Comparison of ENCODE assay signal across 8 cellular contexts in genomic region chr6:32952817-32953739, GRCh38. TPM values are rescaled to one million over a fixed set of nuclear protein-coding genes. Genes with fewer than 3 reads are reported as not detected.
DNase-seq lines count a peak whose midpoint lies in the region; ATAC-seq, FAIRE-seq and TF ChIP-seq lines count a peak whose summit lies in the region.

TSS of gene HLA-DMA (minus strand) at chr6:32953097. CDS start at chr6:32953036, 61 bp downstream.

- peak; percentile 84 for FAIRE-seq in endometrium (lab: Jason Lieb, UNC)

- peak within 1 kb of the TSS; percentile 93 to 96 for H3K4me3 Mint-ChIP-seq in CD14-positive monocyte

- H3K9me3 Mint-ChIP-seq in CD14-positive monocyte: no peaks in the 10 kb centered on the region

- ATAC-seq in HG03135 (IDR thresholded peaks at IDR 0.05; ENCODE audit: unreplicated experiment): peak; percentile 91
- peak; percentile 96 for ATAC-seq in stimulated activated naive CD8-positive, alpha-beta T cell treated with anti-CD3 and anti-CD28 coated beads, Interleukin-15, Interleukin-2, amounts not matched to agents 100 U/mL and 50 U/mL, for 24 hours

- peaks cover 33 to 34% of the 10 kb centered on the region in 2 donors for H3K36me3 Mint-ChIP-seq in CD14-positive monocyte

- TF ChIP-seq CTCF in CD14-positive monocyte (IDR thresholded peaks at IDR 0.05): peak; percentile 88

- peaks cover 0 to 2% (median 0%) of the 10 kb centered on the region in 3 donors for H3K27me3 Mint-ChIP-seq in CD14-positive monocyte (ENCODE audit: low read depth in 3 of 3)

- peak; percentile 95 for DNase-seq in CD14-positive monocyte (ENCODE audit: low spot score)
- peak; percentile 97 to 99 for DNase-seq in NOMO-1 (lab: John Stamatoyannopoulos, UW; ENCODE audit: unreplicated experiment in 2 of 2)
- DNase-seq in activated CD8-positive, alpha-beta memory T cell treated with anti-CD3 and anti-CD28 coated beads, Interleukin-2, amount 50 U/mL, for 4 hours: peak; percentile 70
- peak; percentile 86 for DNase-seq in midbrain (lab: John Stamatoyannopoulos, UW)
- DNase-seq in stimulated activated naive CD8-positive, alpha-beta T cell treated with anti-CD3 and anti-CD28 coated beads, Interleukin-15, Interleukin-2, amounts not matched to agents 100 U/mL and 50 U/mL, for 24 hours: peak; percentile 72

- in situ Hi-C loops in GM18951 (cut with MboI; ENCODE audit: low sequenced_read_pairs, unreplicated experiment): no loop called here

- TF ChIP-seq POLR2A in GM18951 (IDR thresholded peaks at IDR 0.05; ENCODE audit: extremely low read depth, insufficient read depth, insufficient read length): peak; percentile 96

- peaks cover 70% of the 10 kb centered on the region for H3K4me1 Mint-ChIP-seq in CD14-positive monocyte

- H3K27ac Mint-ChIP-seq in CD14-positive monocyte: peak within 1 kb of the TSS; percentile 94 to 98 (median 97)

- intact Hi-C loops in CD14-positive monocyte (cut with micrococcal nuclease): loop anchor here in 1 of 2 donors (2.0 kb wide), 1 partner anchor 16 kb away; the partner anchor contains the start of gene BRD2

RNA-seq across cellular contexts. Expression of gene HLA-DMA, which starts in this region (rescaled TPM):
- polyA plus RNA-seq in CD14-positive monocyte: 100 to 1,000 TPM; 434 to 526 TPM

Comparison
In these comparisons a context has a peak if more than half of its experiments do, and no peak if none do; other contexts are left out.
1. Peak in every context shown above with its lines: DNase-seq and ATAC-seq.